Comparison of ENCODE assay signal across 24 cellular contexts in the genomic region with DNA sequence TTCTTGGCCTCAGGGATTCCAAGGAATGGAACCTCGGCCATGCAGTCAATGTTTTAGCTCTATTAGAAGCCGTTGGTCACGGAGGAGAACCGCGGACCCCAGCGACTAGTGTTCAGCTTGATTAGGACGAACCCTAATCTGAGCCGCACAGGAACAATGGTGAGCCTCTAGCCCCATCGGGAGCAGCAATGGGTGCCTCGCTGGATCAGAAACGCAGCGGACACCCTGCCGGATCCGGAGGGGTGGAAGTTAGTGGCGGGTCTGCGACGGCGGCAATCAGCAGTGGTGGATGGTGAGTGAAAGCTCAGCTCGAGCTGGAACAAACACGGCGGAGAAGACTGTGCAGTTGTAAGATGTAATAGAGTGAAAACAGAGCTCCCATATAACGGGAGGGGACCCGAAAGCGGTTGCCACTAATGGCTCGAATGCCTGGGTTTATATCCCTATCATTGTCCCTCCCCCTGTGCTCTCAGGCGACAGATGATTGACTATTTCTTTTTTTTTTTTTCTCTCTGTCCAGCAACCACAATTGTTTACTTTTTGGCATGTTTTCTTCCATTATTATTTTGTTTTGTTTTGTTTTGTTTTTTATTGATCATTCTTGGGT.
"Had no signal": no experiment of that assay in that cellular context is flagged by ENCODE, and none has a peak within 500 bp of the region (broad histone marks: within the 10 kb centered on the region; RNA-seq: fewer than 3 reads in every experiment).

No MANE protein-coding gene starts in this region.

- H3K27ac Mint-ChIP-seq: endodermal cell; immature natural killer cell; naive thymus-derived CD4-positive, alpha-beta T cell; stimulated activated memory B cell treated with anti-CD40 and anti-IgM and Interleukin-4, amounts not matched to agents 10 μg/mL and 1 μg/mL and 100 μg/mL, for 72 hours; stimulated activated naive CD8-positive, alpha-beta T cell treated with anti-CD3 and anti-CD28 coated beads, Interleukin-15, Interleukin-2, amounts not matched to agents 100 ng/mL and 50 ng/mL, for 24 hours had no signal

- H3K36me3 ChIP-seq: left ventricle myocardium inferior, right lobe of liver, spleen, tibial artery, upper lobe of left lung, uterus had no signal

- H3K9me3 Mint-ChIP-seq: immature natural killer cell; stimulated activated memory B cell treated with anti-CD40 and anti-IgM and Interleukin-4, amounts not matched to agents 10 μg/mL and 1 μg/mL and 100 μg/mL, for 72 hours; stimulated activated naive CD8-positive, alpha-beta T cell treated with anti-CD3 and anti-CD28 coated beads, Interleukin-15, Interleukin-2, amounts not matched to agents 100 ng/mL and 50 ng/mL, for 24 hours had no signal

- DNase-seq: effector CD4-positive, alpha-beta T cell; endodermal cell; immature natural killer cell; left cardiac atrium; left ventricle myocardium inferior; mesendoderm; naive thymus-derived CD4-positive, alpha-beta T cell; psoas muscle; retina; right lobe of liver; spleen; stimulated activated CD4-positive, alpha-beta T cell treated with anti-CD3 and anti-CD28 coated beads, Interleukin-15, amount 100 ng/mL, for 24 hours; stimulated activated CD4-positive, alpha-beta T cell treated with anti-CD3 and anti-CD28 coated beads, Interleukin-1b, Interleukin-23, amount 100 ng/mL, for 48 hours; stimulated activated CD4-positive, alpha-beta T cell treated with anti-CD3 and anti-CD28 coated beads, Interleukin-4, amount 100 ng/mL, for 24 hours; tibial artery; upper lobe of left lung; uterus had no signal

- FAIRE-seq: frontal cortex, keratinocyte had no signal

- H3K27me3 Mint-ChIP-seq: stimulated activated naive CD8-positive, alpha-beta T cell treated with anti-CD3 and anti-CD28 coated beads, Interleukin-15, Interleukin-2, amounts not matched to agents 100 ng/mL and 50 ng/mL, for 24 hours had no signal

- H3K4me3 ChIP-seq: coronary artery, left ventricle myocardium inferior, psoas muscle, right lobe of liver, spleen, tibial artery, upper lobe of left lung, uterus had no signal

- H3K27ac ChIP-seq: coronary artery, left ventricle myocardium inferior, parathyroid adenoma, psoas muscle, right lobe of liver, spleen, tibial artery, upper lobe of left lung, uterus had no signal

- H3K27me3 ChIP-seq: right lobe of liver, tibial artery, upper lobe of left lung, uterus had no signal

- H3K79me2 ChIP-seq: parathyroid adenoma had no signal

- H3K9ac ChIP-seq: parathyroid adenoma had no signal

- H3K36me3 Mint-ChIP-seq: immature natural killer cell; stimulated activated memory B cell treated with anti-CD40 and anti-IgM and Interleukin-4, amounts not matched to agents 10 μg/mL and 1 μg/mL and 100 μg/mL, for 72 hours had no signal

- H3K4me3 Mint-ChIP-seq: endodermal cell; immature natural killer cell; naive thymus-derived CD4-positive, alpha-beta T cell; stimulated activated memory B cell treated with anti-CD40 and anti-IgM and Interleukin-4, amounts not matched to agents 10 μg/mL and 1 μg/mL and 100 μg/mL, for 72 hours; stimulated activated naive CD8-positive, alpha-beta T cell treated with anti-CD3 and anti-CD28 coated beads, Interleukin-15, Interleukin-2, amounts not matched to agents 100 ng/mL and 50 ng/mL, for 24 hours had no signal

- H3K4me1 ChIP-seq: left ventricle myocardium inferior, parathyroid adenoma, psoas muscle, right lobe of liver, spleen, upper lobe of left lung, uterus had no signal

- H2AFZ ChIP-seq: parathyroid adenoma had no signal

- ATAC-seq: esophagus mucosa; left cardiac atrium; naive thymus-derived CD4-positive, alpha-beta T cell; psoas muscle; right lobe of liver; stimulated activated memory B cell treated with anti-CD40 and anti-IgM and Interleukin-4, amounts not matched to agents 10 μg/mL and 1 μg/mL and 100 μg/mL, for 72 hours had no signal

- H3K4me1 Mint-ChIP-seq: immature natural killer cell; naive thymus-derived CD4-positive, alpha-beta T cell; stimulated activated memory B cell treated with anti-CD40 and anti-IgM and Interleukin-4, amounts not matched to agents 10 μg/mL and 1 μg/mL and 100 μg/mL, for 72 hours had no signal

- H3K9me3 ChIP-seq: left ventricle myocardium inferior, psoas muscle, right lobe of liver, spleen, tibial artery, upper lobe of left lung, uterus had no signal
